In genomic region chr2:171923206-171923605, GRCh38 we compare ENCODE assay signal across 8 cellular contexts. TPM values are rescaled to one million over a fixed set of nuclear protein-coding genes. Genes with fewer than 3 reads are reported as not detected.
A peak's percentile ranks its signal among the peaks of the same experiment; 100 is the strongest.
DNase-seq lines count a peak whose midpoint lies in the region; ATAC-seq, FAIRE-seq and TF ChIP-seq lines count a peak whose summit lies in the region.

No MANE protein-coding gene starts in this region.

- H4K5ac ChIP-seq in H1 (ENCODE audit: insufficient read length, low read depth, low read length): no peak overlapping the region

- no peak overlapping the region for H2AFZ ChIP-seq in H1 (ENCODE audit: low read length)

- no peak for TF ChIP-seq POLR2A in H1 (IDR thresholded peaks at IDR 0.05; ENCODE audit: control extremely low read depth in 1 of 2, low read depth in 2 of 2, low read length in 2 of 2)

- H4K91ac ChIP-seq in H1 (replicated peaks; ENCODE audit: insufficient read length, low read length): no peak overlapping the region

- H3K27me3 ChIP-seq in cardiac muscle cell (no peaks in the 10 kb centered on the region), H1 (replicated peaks in 1 of 4; ENCODE audit: control insufficient read depth in 3 of 4, extremely low read depth in 1 of 4, insufficient read depth in 3 of 4, low read length in 3 of 4) (no peaks in the 10 kb centered on the region)

- TF ChIP-seq CTCF in cardiac muscle cell (IDR thresholded peaks at IDR 0.05; ENCODE audit: low read depth, low read length) (no peak), H1 (IDR thresholded peaks at IDR 0.05; ENCODE audit: control extremely low read depth in 1 of 3, insufficient read depth in 1 of 3, low read depth in 1 of 3, low read length in 3 of 3) (no peak), nephron (IDR thresholded peaks at IDR 0.05; ENCODE audit: unreplicated experiment in 3 of 3) (no peak)

- no peak overlapping the region for H3K56ac ChIP-seq in H1 (replicated peaks; ENCODE audit: insufficient read length, low read depth, low read length)

- H3K79me2 ChIP-seq in H1 (ENCODE audit: control insufficient read depth in 1 of 2, insufficient read depth in 2 of 2, low read length in 2 of 2): peaks cover 0 to 46% of the 10 kb centered on the region in 2 experiments; a peak in 2 of 4 replicates

- H3K27ac ChIP-seq in cardiac muscle cell (peak overlapping the region; percentile 84), H1 (ENCODE audit: low read depth, low read length) (no peak overlapping the region)

- no peak for FAIRE-seq in RCC 7860 (lab: Jason Lieb, UNC)
- FAIRE-seq in H1 (lab: Jason Lieb, UNC): no peak

- DNase-seq in cardiac muscle cell (ENCODE audit: low read depth in 1 of 2, low spot score in 1 of 2) (peak in 1 of 2 donors; percentile 72), Right ventricle myocardium superior (no peak), RCC 7860 (ENCODE audit: low spot score) (peak; percentile 28), H1 (ENCODE audit: low read depth in 1 of 2, low spot score in 2 of 2) (no peak), Ammon's horn (ENCODE audit: low spot score) (no peak)
- DNase-seq in effector CD4-positive, alpha-beta T cell: no peak

- TF ChIP-seq RAD21 in H1 (IDR thresholded peaks at IDR 0.05 in 1 of 2, conservative IDR thresholded peaks at IDR 0.05 in 1 of 2; ENCODE audit: low read depth in 2 of 2, low read length in 2 of 2): no peak

- POLR2A ChIA-PET in H1 (lab: Charles Lee; ENCODE audit: partially characterized antibody): interaction anchor here (0.8 to 2.8 kb wide), 4 partner anchors 8 to 29 kb away, joined by 3 to 13 read pairs (median 10); partner anchors contain the start of gene SLC25A12

- H2BK12ac ChIP-seq in H1 (ENCODE audit: low read depth, low read length): no peak overlapping the region

- H3K14ac ChIP-seq in H1 (ENCODE audit: insufficient read length): no peak overlapping the region

- no peaks in the 10 kb centered on the region for H3K27me3 Mint-ChIP-seq in nephron (ENCODE audit: low read depth)

- H3K4me3 ChIP-seq in cardiac muscle cell (peak overlapping the region; percentile 68), H1 (ENCODE audit: extremely low read depth in 1 of 4, insufficient read depth in 2 of 4, low read depth in 3 of 4, low read length in 4 of 4) (peak overlapping the region; percentile 86 to 98 (median 92))

- no peak overlapping the region for H3K18ac ChIP-seq in H1 (ENCODE audit: extremely low read depth, low read length)

- CTCF ChIA-PET in H1 (lab: Charles Lee; ENCODE audit: partially characterized antibody): interaction anchor here (2.2 kb wide), 1 partner anchor 16 kb away, joined by 7 read pairs; no protein-coding TSS in a partner anchor

- no peak overlapping the region; the same call in 1 of the 2 replicates for H2BK5ac ChIP-seq in H1 (ENCODE audit: low read depth, low read length)

- H3K4me1 Mint-ChIP-seq in nephron: peaks cover 17% of the 10 kb centered on the region

- H3K23me2 ChIP-seq in H1 (ENCODE audit: low read depth, low read length): peaks cover 5% of the 10 kb centered on the region

- intact Hi-C loops in Right ventricle myocardium superior (cut with DNase I): no loop called here

- no peak overlapping the region for H3K4ac ChIP-seq in H1 (replicated peaks; ENCODE audit: insufficient read length, low read depth, low read length)

- peak overlapping the region; percentile 84 to 98 (median 96) for H3K27ac Mint-ChIP-seq in nephron

- no peaks in the 10 kb centered on the region for H4K20me1 ChIP-seq in H1 (replicated peaks in 1 of 2; ENCODE audit: control insufficient read depth in 1 of 2, insufficient read depth in 2 of 2, low read length in 2 of 2)

- peak overlapping the region; percentile 95 to 97 (median 97) for H3K4me3 Mint-ChIP-seq in nephron

- H3K9me3 Mint-ChIP-seq in nephron: no peaks in the 10 kb centered on the region

- TF ChIP-seq EP300 in H1 (IDR thresholded peaks at IDR 0.05; ENCODE audit: borderline replicate concordance in 1 of 2, low read depth in 2 of 2, low read length in 2 of 2): no peak

- ATAC-seq in Right ventricle myocardium superior (ENCODE audit: poor library complexity) (no peak), HG02798 (IDR thresholded peaks at IDR 0.05; ENCODE audit: poor library complexity, unreplicated experiment) (no peak)

- H3K9me3 ChIP-seq in cardiac muscle cell (ENCODE audit: low read depth): no peaks in the 10 kb centered on the region
- no peaks in the 10 kb centered on the region for H3K9me3 ChIP-seq in H1 (ENCODE audit: insufficient read depth in 2 of 2, low read depth in 1 of 2, low read length in 1 of 2)

- peaks cover 17% of the 10 kb centered on the region for H3K36me3 Mint-ChIP-seq in nephron (ENCODE audit: low read depth)

- H3K9ac ChIP-seq in H1 (replicated peaks in 1 of 4; ENCODE audit: extremely low read depth in 1 of 4, low read depth in 3 of 4, low read length in 3 of 4): peak overlapping the region in 2 of 4 experiments; percentile 96; a peak in 4 of 7 replicates

- H4K8ac ChIP-seq in H1 (ENCODE audit: extremely low read depth, insufficient read depth, low read length): peak overlapping the region; percentile 71; the same call in 1 of the 2 replicates

- H3K79me1 ChIP-seq in H1 (ENCODE audit: low read depth, low read length): no peaks in the 10 kb centered on the region

- H2BK120ac ChIP-seq in H1 (replicated peaks; ENCODE audit: low read depth, low read length): no peak overlapping the region

- 70% methylated on average over 13 of the region's 13 CpGs; no CpG with 5 or more reads in 1 of the 2 experiments for WGBS in H1 (ENCODE audit: extremely low coverage in 1 of 2, insufficient coverage in 1 of 2, insufficient read length in 1 of 2, insufficient replicate concordance in 2 of 2, low coverage in 1 of 2, low lambda C conversion rate in 2 of 2, missing lambda C conversion rate in 1 of 2), 2 experiments

- H3K4me1 ChIP-seq in cardiac muscle cell (ENCODE audit: low read depth): peaks cover 11% of the 10 kb centered on the region
- no peaks in the 10 kb centered on the region; a peak in 3 of 7 replicates for H3K4me1 ChIP-seq in H1 (replicated peaks in 1 of 4; ENCODE audit: control insufficient read depth in 3 of 4, insufficient read depth in 4 of 4, low read length in 3 of 4)

- H3K23ac ChIP-seq in H1 (ENCODE audit: insufficient read length): no peak overlapping the region

- no peak overlapping the region for H2BK15ac ChIP-seq in H1 (ENCODE audit: low read length)

- no peak overlapping the region for H2BK20ac ChIP-seq in H1 (ENCODE audit: low read length)

- H3K4me2 ChIP-seq in H1 (ENCODE audit: insufficient read depth in 1 of 2, low read depth in 2 of 2, low read length in 2 of 2): peak overlapping the region; percentile 75 to 86

- H2AK5ac ChIP-seq in H1 (ENCODE audit: low read depth, low read length): no peak overlapping the region

- no peaks in the 10 kb centered on the region for H3K36me3 ChIP-seq in cardiac muscle cell
- peaks cover 0 to 15% (median 6%) of the 10 kb centered on the region in 4 experiments; a peak in 3 of 8 replicates for H3K36me3 ChIP-seq in H1 (ENCODE audit: control insufficient read depth in 2 of 4, insufficient read depth in 4 of 4, low read length in 3 of 4)

TF ChIP-seq in H1, 55 proteins besides CTCF, POLR2A, EP300 and RAD21 (continues in another document):
- TF ChIP-seq ATF2 (IDR thresholded peaks at IDR 0.05; ENCODE audit: low read length): no peak
- TF ChIP-seq NRF1 (IDR thresholded peaks at IDR 0.05; ENCODE audit: low read depth, low read length): no peak
- no peak for TF ChIP-seq EGR1 (IDR thresholded peaks at IDR 0.05; ENCODE audit: borderline replicate concordance, low read depth, low read length)

RNA-seq across cellular contexts. Expression of gene HAT1, which starts 0.9 kb away (rescaled TPM):
- total RNA-seq in cardiac muscle cell (30.7 and 33.6 TPM in 2 replicates), Right ventricle myocardium superior (31.1 TPM)
- polyA plus RNA-seq in cardiac muscle cell (64.3 and 84.0 TPM in 2 replicates), H1 (2011; rRNA removed) (21.2 and 44.6 TPM in 2 replicates)
- 68.4 and 74.2 TPM in 2 replicates for total RNA-seq in H1 (2021; fragmentation: NEBNext Ultra II Directional; extraction: Animal tissue kit (Norgen Biotek cat#: 25700))
- polyA plus RNA-seq in H1 (2011; cell fraction: cytosol; rRNA removed): 59.4 TPM
- 7.5 TPM for polyA plus RNA-seq in H1 (2011; cell fraction: nucleus; rRNA removed)
- 42.2 to 82.0 TPM (median 53.0 TPM) in 4 replicates for polyA plus RNA-seq in H1 (2012, experiment 1 of 2)
- polyA plus RNA-seq in H1 (2012, experiment 2 of 2): 15.1 TPM
- 57.9 TPM for polyA plus RNA-seq in H1 (2013, experiment 1 of 2)
- 55.5 TPM for polyA plus RNA-seq in H1 (2013, experiment 2 of 2)
- polyA minus RNA-seq in H1 (2011; rRNA and poly(A)+ RNA removed): 27.0 and 40.0 TPM in 2 replicates
- polyA minus RNA-seq in H1 (2011; cell fraction: cytosol; rRNA and poly(A)+ RNA removed): 21.9 TPM
- 27.7 TPM for polyA minus RNA-seq in H1 (2011; cell fraction: nucleus; rRNA and poly(A)+ RNA removed)

RNA-seq across cellular contexts. Expression of gene SLC25A12, which starts 29.2 kb away (rescaled TPM):
- total RNA-seq in cardiac muscle cell (25.5 and 37.2 TPM in 2 replicates), Right ventricle myocardium superior (107 TPM)
- polyA plus RNA-seq in cardiac muscle cell (31.4 and 53.3 TPM in 2 replicates), H1 (2011; rRNA removed) (5.3 and 7.7 TPM in 2 replicates)
- total RNA-seq in H1 (2021; fragmentation: NEBNext Ultra II Directional; extraction: Animal tissue kit (Norgen Biotek cat#: 25700)): 9.9 and 10.2 TPM in 2 replicates
- 7.1 TPM for polyA plus RNA-seq in H1 (2011; cell fraction: cytosol; rRNA removed)
- 10.4 TPM for polyA plus RNA-seq in H1 (2011; cell fraction: nucleus; rRNA removed)
- polyA plus RNA-seq in H1 (2012, experiment 1 of 2): 5.9 to 8.3 TPM (median 7.7 TPM) in 4 replicates
- 0.92 TPM for polyA plus RNA-seq in H1 (2012, experiment 2 of 2)
- 4.2 TPM for polyA plus RNA-seq in H1 (2013, experiment 1 of 2)
- polyA plus RNA-seq in H1 (2013, experiment 2 of 2): 4.0 TPM
- 13.5 and 17.1 TPM in 2 replicates for polyA minus RNA-seq in H1 (2011; rRNA and poly(A)+ RNA removed)
- polyA minus RNA-seq in H1 (2011; cell fraction: cytosol; rRNA and poly(A)+ RNA removed): 6.2 TPM
- polyA minus RNA-seq in H1 (2011; cell fraction: nucleus; rRNA and poly(A)+ RNA removed): 13.5 TPM
